ENCODE assay signal across 10 cellular contexts in the genomic region with DNA sequence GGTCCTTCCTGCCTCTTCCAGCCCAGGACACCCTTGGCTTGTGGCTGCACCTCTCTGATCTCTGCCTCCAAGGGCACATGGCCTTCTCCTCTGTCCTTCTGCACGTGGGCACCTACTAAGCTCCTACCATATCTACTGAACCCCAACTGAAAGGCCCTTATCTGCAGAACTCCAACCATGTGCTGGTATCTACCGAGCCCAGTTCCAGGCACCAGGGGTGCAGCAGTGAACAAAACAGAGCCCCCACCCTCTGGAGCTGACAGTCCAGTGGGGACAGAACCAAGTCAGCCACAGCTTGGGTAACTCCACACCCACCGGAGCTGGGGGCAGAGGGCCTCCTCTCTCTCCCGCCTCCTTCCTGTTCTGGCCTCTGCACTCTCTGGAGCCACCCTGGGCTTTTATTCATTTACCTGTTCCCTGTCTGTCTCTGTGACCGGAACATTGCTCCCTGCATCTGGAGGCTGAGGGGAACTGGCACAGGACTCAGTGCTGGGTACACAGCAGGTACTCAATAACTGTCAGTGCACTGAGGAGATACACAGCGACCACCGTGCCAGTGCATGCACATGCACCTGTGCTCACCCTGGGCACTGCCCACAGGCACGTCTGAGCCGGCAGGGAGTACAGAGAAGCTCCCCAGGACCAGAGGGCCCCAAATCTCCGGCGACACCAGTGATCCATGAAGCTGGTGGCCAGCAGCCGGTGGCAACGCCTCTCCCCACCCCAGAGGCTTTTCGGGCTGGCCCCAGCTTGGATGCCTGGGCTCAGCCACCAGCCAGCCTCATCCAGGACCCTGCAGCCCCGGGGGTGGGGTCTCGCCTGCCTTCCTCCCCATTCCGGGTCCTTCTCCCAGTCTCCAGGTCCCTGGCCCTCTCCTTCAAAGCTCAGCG. TPM values are rescaled to one million over a fixed set of nuclear protein-coding genes. Genes with fewer than 3 reads are reported as not detected.
A peak's percentile ranks its signal among the peaks of the same experiment; 100 is the strongest.
DNase-seq lines count a peak whose midpoint lies in the region; ATAC-seq, FAIRE-seq and TF ChIP-seq lines count a peak whose summit lies in the region.
"Had no signal": no experiment of that assay in that cellular context is flagged by ENCODE, and none has a peak within 500 bp of the region (broad histone marks: within the 10 kb centered on the region; RNA-seq: fewer than 3 reads in every experiment).

No MANE protein-coding gene starts in this region.

- H3K27me3 ChIP-seq in H1 (replicated peaks in 1 of 4; ENCODE audit: control insufficient read depth in 3 of 4, extremely low read depth in 1 of 4, insufficient read depth in 3 of 4, low read length in 3 of 4) (no peaks in the 10 kb centered on the region), osteoblast (ENCODE audit: insufficient read depth, low read length) (no peaks in the 10 kb centered on the region), MM.1S (replicated peaks; ENCODE audit: insufficient read depth, low read length) (no peaks in the 10 kb centered on the region)

- no peak overlapping the region for H3K23ac ChIP-seq in H1 (ENCODE audit: insufficient read length)

- no peak for TF ChIP-seq POLR2A in H1 (IDR thresholded peaks at IDR 0.05; ENCODE audit: control extremely low read depth in 1 of 2, low read depth in 2 of 2, low read length in 2 of 2)

- H3K18ac ChIP-seq in H1 (ENCODE audit: extremely low read depth, low read length), result no peak overlapping the region

- H3K9ac ChIP-seq in H1 (replicated peaks in 1 of 4; ENCODE audit: extremely low read depth in 1 of 4, low read depth in 3 of 4, low read length in 3 of 4) (no peak overlapping the region), MM.1S (ENCODE audit: low read length) (no peak overlapping the region)

- H2BK5ac ChIP-seq in H1 (ENCODE audit: low read depth, low read length), result no peak overlapping the region

- no peak overlapping the region for H2BK120ac ChIP-seq in H1 (replicated peaks; ENCODE audit: low read depth, low read length)

- no peak for FAIRE-seq in H1 (lab: Jason Lieb, UNC)
- FAIRE-seq: islet of Langerhans had no signal

- no peak overlapping the region for H3K4ac ChIP-seq in H1 (replicated peaks; ENCODE audit: insufficient read length, low read depth, low read length)

- no peaks in the 10 kb centered on the region for H3K9me3 ChIP-seq in H1 (ENCODE audit: insufficient read depth in 2 of 2, low read depth in 1 of 2, low read length in 1 of 2)
- no peaks in the 10 kb centered on the region for H3K9me3 ChIP-seq in osteoblast (ENCODE audit: low read depth, low read length)
- H3K9me3 ChIP-seq in MM.1S (replicated peaks; ENCODE audit: insufficient read depth, low read length), result no peaks in the 10 kb centered on the region

- no peak overlapping the region for H2AK5ac ChIP-seq in H1 (ENCODE audit: low read depth, low read length)

- H3K27ac ChIP-seq in C4-2B (peak overlapping the region; percentile 79; the same call in 1 of the 2 replicates), H1 (ENCODE audit: low read depth, low read length) (no peak overlapping the region), osteoblast (ENCODE audit: low read depth, low read length) (peak overlapping the region; percentile 85), MM.1S (ENCODE audit: low read length) (no peak overlapping the region)

- no peak for TF ChIP-seq EP300 in H1 (IDR thresholded peaks at IDR 0.05; ENCODE audit: borderline replicate concordance in 1 of 2, low read depth in 2 of 2, low read length in 2 of 2)

- no peaks in the 10 kb centered on the region for H3K79me2 ChIP-seq in H1 (ENCODE audit: control insufficient read depth in 1 of 2, insufficient read depth in 2 of 2, low read length in 2 of 2)
- H3K79me2 ChIP-seq in osteoblast (ENCODE audit: insufficient read depth, low read length), result peaks cover 65% of the 10 kb centered on the region
- H3K79me2 ChIP-seq in MM.1S (ENCODE audit: low read length), result peaks cover 8% of the 10 kb centered on the region

- H4K8ac ChIP-seq in H1 (ENCODE audit: extremely low read depth, insufficient read depth, low read length), result no peak overlapping the region; the same call in 1 of the 2 replicates

- DNase-seq in OCI-M1 (lab: John Stamatoyannopoulos, UW) (peak; percentile 1), H1 (ENCODE audit: low read depth in 1 of 2, low spot score in 2 of 2) (no peak), osteoblast (ENCODE audit: insufficient read length, low spot score, missing footprints) (no peak), MM.1S (no peak), NCI-H1105 treated with DMSO at 0.1 percent for 48 hours (lab: John Stamatoyannopoulos, UW) (no peak)
- DNase-seq: NCI-H1048 had no signal

- H3K9me2 ChIP-seq in MM.1S (replicated peaks; ENCODE audit: insufficient read depth, low read length), result no peaks in the 10 kb centered on the region

- WGBS in H1 (ENCODE audit: extremely low coverage in 1 of 2, insufficient coverage in 1 of 2, insufficient read length in 1 of 2, insufficient replicate concordance in 2 of 2, low coverage in 1 of 2, low lambda C conversion rate in 2 of 2, missing lambda C conversion rate in 1 of 2), 2 experiments, result 90% methylated on average over 15 of the region's 18 CpGs; no CpG with 5 or more reads in 1 of the 2 experiments

- no peak overlapping the region for H3K4me3 ChIP-seq in H1 (ENCODE audit: extremely low read depth in 1 of 4, insufficient read depth in 2 of 4, low read depth in 3 of 4, low read length in 4 of 4)
- peak overlapping the region; percentile 83 for H3K4me3 ChIP-seq in osteoblast (ENCODE audit: insufficient read depth, low read length)
- no peak overlapping the region for H3K4me3 ChIP-seq in MM.1S (ENCODE audit: low read length)

- peaks cover 0 to 2% of the 10 kb centered on the region in 2 experiments for H4K20me1 ChIP-seq in H1 (replicated peaks in 1 of 2; ENCODE audit: control insufficient read depth in 1 of 2, insufficient read depth in 2 of 2, low read length in 2 of 2)
- peaks cover 24% of the 10 kb centered on the region for H4K20me1 ChIP-seq in osteoblast (ENCODE audit: insufficient read depth, low read length)
- H4K20me1 ChIP-seq in MM.1S (ENCODE audit: insufficient read depth, low read length), result no peaks in the 10 kb centered on the region

- no peaks in the 10 kb centered on the region for H3K79me1 ChIP-seq in H1 (ENCODE audit: low read depth, low read length)

- POLR2A ChIA-PET in H1 (lab: Charles Lee; ENCODE audit: partially characterized antibody), result interaction anchor here (0.6 to 1.9 kb wide), 7 partner anchors 9 to 25 kb away, joined by 3 to 5 read pairs (median 4); no protein-coding TSS in a partner anchor

- H4K5ac ChIP-seq in H1 (ENCODE audit: insufficient read length, low read depth, low read length), result no peak overlapping the region

- H3K4me2 ChIP-seq in H1 (ENCODE audit: insufficient read depth in 1 of 2, low read depth in 2 of 2, low read length in 2 of 2) (no peak overlapping the region), osteoblast (ENCODE audit: insufficient read depth, low read length) (peak overlapping the region; percentile 95), MM.1S (ENCODE audit: low read depth, low read length) (no peak overlapping the region)

- peaks cover 10% of the 10 kb centered on the region; the same call in 1 of the 2 replicates for H3K23me2 ChIP-seq in H1 (ENCODE audit: low read depth, low read length)

- H3K4me1 ChIP-seq in H1 (replicated peaks in 1 of 4; ENCODE audit: control insufficient read depth in 3 of 4, insufficient read depth in 4 of 4, low read length in 3 of 4) (peaks cover 0 to 24% (median 14%) of the 10 kb centered on the region in 4 experiments; a peak in 6 of 7 replicates), osteoblast (ENCODE audit: insufficient read depth, low read length) (peaks cover 43% of the 10 kb centered on the region), MM.1S (ENCODE audit: low read length) (peaks cover 24% of the 10 kb centered on the region; the same call in 1 of the 2 replicates)

- H2BK20ac ChIP-seq in H1 (ENCODE audit: low read length), result no peak overlapping the region

- no peak for ATAC-seq in GM19324 (IDR thresholded peaks at IDR 0.05; ENCODE audit: low FRiP score, unreplicated experiment)
- ATAC-seq in GM19351 (IDR thresholded peaks at IDR 0.05; ENCODE audit: unreplicated experiment), result no peak

- no peak for TF ChIP-seq RAD21 in H1 (IDR thresholded peaks at IDR 0.05 in 1 of 2, conservative IDR thresholded peaks at IDR 0.05 in 1 of 2; ENCODE audit: low read depth in 2 of 2, low read length in 2 of 2)

- no peak overlapping the region for H2BK12ac ChIP-seq in H1 (ENCODE audit: low read depth, low read length)

- no peak overlapping the region for H4K91ac ChIP-seq in H1 (replicated peaks; ENCODE audit: insufficient read length, low read length)

- CTCF ChIA-PET in H1 (lab: Charles Lee; ENCODE audit: partially characterized antibody), result interaction anchor here (0.6 to 3.8 kb wide), 9 partner anchors 8 to 465 kb away, joined by 3 to 13 read pairs (median 5); no protein-coding TSS in a partner anchor

- TF ChIP-seq CTCF in C4-2B (conservative IDR thresholded peaks at IDR 0.05) (no peak), H1 (IDR thresholded peaks at IDR 0.05; ENCODE audit: control extremely low read depth in 1 of 3, insufficient read depth in 1 of 3, low read depth in 1 of 3, low read length in 3 of 3) (no peak), osteoblast (IDR thresholded peaks at IDR 0.05; ENCODE audit: extremely low read depth, low read depth, low read length) (no peak), MM.1S (IDR thresholded peaks at IDR 0.05; ENCODE audit: low read length) (no peak)

- H3K36me3 ChIP-seq in H1 (ENCODE audit: control insufficient read depth in 2 of 4, insufficient read depth in 4 of 4, low read length in 3 of 4) (no peaks in the 10 kb centered on the region), osteoblast (ENCODE audit: insufficient read depth, low read length) (no peaks in the 10 kb centered on the region), MM.1S (replicated peaks; ENCODE audit: insufficient read depth, low read length) (no peaks in the 10 kb centered on the region)

- no peak overlapping the region for H3K56ac ChIP-seq in H1 (replicated peaks; ENCODE audit: insufficient read length, low read depth, low read length)

- 0 out of 2 replicates have a peak overlapping the region, but pooled peaks have one; percentile 46 for H2BK15ac ChIP-seq in H1 (ENCODE audit: low read length)

- H3F3A ChIP-seq in MM.1S (ENCODE audit: insufficient read depth, low read length), result peaks cover 9% of the 10 kb centered on the region; the same call in 1 of the 2 replicates

- H2AFZ ChIP-seq in H1 (ENCODE audit: low read length), result no peak overlapping the region
- H2AFZ ChIP-seq in osteoblast (ENCODE audit: low read length), result no peak overlapping the region
- H2AFZ ChIP-seq in MM.1S (ENCODE audit: low read length), result no peak overlapping the region

- no peak overlapping the region for H3K14ac ChIP-seq in H1 (ENCODE audit: insufficient read length)

RNA-seq across cellular contexts. Expression of gene MICALL2, which starts 2.0 kb away (rescaled TPM):
- 7.7 and 8.5 TPM in 2 replicates for total RNA-seq in H1 (2021; fragmentation: NEBNext Ultra II Directional; extraction: Animal tissue kit (Norgen Biotek cat#: 25700))
- 5.3 and 7.4 TPM in 2 replicates for polyA plus RNA-seq in H1 (2011; rRNA removed)
- 7.2 TPM for polyA plus RNA-seq in H1 (2011; cell fraction: cytosol; rRNA removed)
- polyA plus RNA-seq in H1 (2011; cell fraction: nucleus; rRNA removed), result 64.5 TPM
- polyA plus RNA-seq in H1 (2012, experiment 1 of 2), result 4.7 to 12.0 TPM (median 11.0 TPM) in 4 replicates
- polyA plus RNA-seq in H1 (2012, experiment 2 of 2), result 4.4 TPM
- 8.1 TPM for polyA plus RNA-seq in H1 (2013, experiment 1 of 2)
- 6.8 TPM for polyA plus RNA-seq in H1 (2013, experiment 2 of 2)
- 8.8 and 9.6 TPM in 2 replicates for polyA minus RNA-seq in H1 (2011; rRNA and poly(A)+ RNA removed)
- 5.7 TPM for polyA minus RNA-seq in H1 (2011; cell fraction: cytosol; rRNA and poly(A)+ RNA removed)
- 14.6 TPM for polyA minus RNA-seq in H1 (2011; cell fraction: nucleus; rRNA and poly(A)+ RNA removed)
- 30.4 and 36.5 TPM in 2 replicates for total RNA-seq in osteoblast

RNA-seq across cellular contexts. Expression of gene INTS1, which starts 46.9 kb away (rescaled TPM):
- 104 and 116 TPM in 2 replicates for total RNA-seq in H1 (2021; fragmentation: NEBNext Ultra II Directional; extraction: Animal tissue kit (Norgen Biotek cat#: 25700))
- 76.9 and 115 TPM in 2 replicates for polyA plus RNA-seq in H1 (2011; rRNA removed)
- polyA plus RNA-seq in H1 (2011; cell fraction: cytosol; rRNA removed), result 49.6 TPM
- 250 TPM for polyA plus RNA-seq in H1 (2011; cell fraction: nucleus; rRNA removed)
- polyA plus RNA-seq in H1 (2012, experiment 1 of 2), result 41.9 to 92.6 TPM (median 87.4 TPM) in 4 replicates
- 126 TPM for polyA plus RNA-seq in H1 (2012, experiment 2 of 2)
- polyA plus RNA-seq in H1 (2013, experiment 1 of 2), result 56.2 TPM
- polyA plus RNA-seq in H1 (2013, experiment 2 of 2), result 50.8 TPM
- 37.2 and 46.1 TPM in 2 replicates for polyA minus RNA-seq in H1 (2011; rRNA and poly(A)+ RNA removed)
- 61.9 TPM for polyA minus RNA-seq in H1 (2011; cell fraction: cytosol; rRNA and poly(A)+ RNA removed)
- polyA minus RNA-seq in H1 (2011; cell fraction: nucleus; rRNA and poly(A)+ RNA removed), result 96.2 TPM
- 53.0 and 66.2 TPM in 2 replicates for total RNA-seq in osteoblast

Comparison
In these comparisons a context has a peak if more than half of its experiments do, and no peak if none do; other contexts are left out.
1. H3K27ac ChIP-seq: peak in C4-2B (single experiment) and osteoblast (single experiment); none in H1 (single experiment) and MM.1S (single experiment).